Comparison of ENCODE assay signal across 21 cellular contexts in the genomic region with DNA sequence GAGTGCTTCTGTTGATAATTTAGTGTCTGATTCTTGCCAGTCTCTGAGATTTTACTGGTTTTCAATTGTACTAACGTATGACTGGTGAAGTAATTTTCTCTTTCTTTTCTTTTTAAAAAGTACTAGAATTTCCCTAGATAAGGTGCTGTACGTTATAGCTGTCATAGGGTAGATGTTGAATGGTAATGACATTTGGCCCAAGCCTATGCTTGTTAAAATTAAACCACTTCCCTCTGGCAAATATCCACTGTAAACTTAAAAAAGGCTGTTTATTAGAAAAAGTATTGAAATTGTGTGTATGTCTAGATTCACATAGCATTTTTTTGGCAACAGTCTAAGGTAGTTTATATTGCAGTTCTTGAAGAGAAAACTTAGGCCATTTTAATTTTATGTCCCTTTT.
DNase-seq lines count a peak whose midpoint lies in the region; ATAC-seq and TF ChIP-seq lines count a peak whose summit lies in the region.
"Had no signal": no experiment of that assay in that cellular context is flagged by ENCODE, and none has a peak within 500 bp of the region (broad histone marks: within the 10 kb centered on the region; RNA-seq: fewer than 3 reads in every experiment).

No MANE protein-coding gene starts in this region.

- POLR2A ChIA-PET in HEK293 (lab: Yijun Ruan, JAX) = no interaction called here

- no peaks in the 10 kb centered on the region for H3K4me1 ChIP-seq in HEK293 (ENCODE audit: control insufficient read depth, insufficient read depth, low read length)

- H3K27me3 ChIP-seq in WERI-Rb-1 (ENCODE audit: insufficient read depth, low read depth, severe bottlenecking) = no peaks in the 10 kb centered on the region
- H3K27me3 ChIP-seq: BE2C had no signal

- no peak for ATAC-seq in activated naive CD8-positive, alpha-beta T cell treated with anti-CD3 and anti-CD28 coated beads, Interleukin-2, amount 50 U/mL, for 24 hours
- ATAC-seq: GM12878, GM23338 had no signal

- H3K36me3 Mint-ChIP-seq in nephron (ENCODE audit: low read depth) = peaks cover 45% of the 10 kb centered on the region
- H3K36me3 Mint-ChIP-seq in activated naive CD8-positive, alpha-beta T cell treated with anti-CD3 and anti-CD28 coated beads, Interleukin-2, amount 50 U/mL, for 24 hours (ENCODE audit: low read depth) = peaks cover 78% of the 10 kb centered on the region

- TF ChIP-seq CTCF in HEK293 (tag by site-specific recombination; IDR thresholded peaks at IDR 0.05) = no peak
- no peak for TF ChIP-seq CTCF in fibroblast of villous mesenchyme (IDR thresholded peaks at IDR 0.05; ENCODE audit: insufficient read depth, low read depth, low read length)
- no peak for TF ChIP-seq CTCF in nephron (IDR thresholded peaks at IDR 0.05; ENCODE audit: unreplicated experiment in 3 of 3)
- TF ChIP-seq CTCF in WERI-Rb-1 (IDR thresholded peaks at IDR 0.05; ENCODE audit: low read depth, low read length) = no peak

- H3K9me3 ChIP-seq in HEK293 (ENCODE audit: control insufficient read depth, insufficient read depth, low read depth, low read length) (no peaks in the 10 kb centered on the region), WERI-Rb-1 (ENCODE audit: severe bottlenecking) (peaks cover 3% of the 10 kb centered on the region)
- H3K9me3 ChIP-seq: BE2C had no signal

- DNase-seq in NCI-H446 treated with DMSO at 0.1 percent for 48 hours (lab: John Stamatoyannopoulos, UW) (peak; percentile 50), fibroblast of villous mesenchyme (ENCODE audit: low read depth) (peak; percentile 54), WERI-Rb-1 (no peak)
- no peak for DNase-seq in activated naive CD8-positive, alpha-beta T cell treated with anti-CD3 and anti-CD28 coated beads, Interleukin-2, amount 50 U/mL, for 24 hours
- DNase-seq: ACHN; BE2C; CD4-positive, CD25-positive, alpha-beta regulatory T cell; CD8-positive, alpha-beta memory T cell; COR-L47; DMS 273 treated with DMSO at 0.1 percent for 48 hours; DMS53; DND-41; EL; HCEC 1CT; HFFc6; IMR-90 had no signal

- H3K27ac Mint-ChIP-seq in nephron = peak overlapping the region in 2 of 3 experiments; percentile 17 to 30
- no peak overlapping the region for H3K27ac Mint-ChIP-seq in activated naive CD8-positive, alpha-beta T cell treated with anti-CD3 and anti-CD28 coated beads, Interleukin-2, amount 50 U/mL, for 24 hours
- H3K27ac Mint-ChIP-seq: GM23338, HFFc6 had no signal

- no peak overlapping the region for H3K4me3 Mint-ChIP-seq in nephron
- no peak overlapping the region for H3K4me3 Mint-ChIP-seq in activated naive CD8-positive, alpha-beta T cell treated with anti-CD3 and anti-CD28 coated beads, Interleukin-2, amount 50 U/mL, for 24 hours
- H3K4me3 Mint-ChIP-seq: CD4-positive, CD25-positive, alpha-beta regulatory T cell; CD8-positive, alpha-beta memory T cell; GM23338; HFFc6 had no signal

- H3K9me3 Mint-ChIP-seq in nephron = peaks cover 5% of the 10 kb centered on the region
- peaks cover 5% of the 10 kb centered on the region for H3K9me3 Mint-ChIP-seq in activated naive CD8-positive, alpha-beta T cell treated with anti-CD3 and anti-CD28 coated beads, Interleukin-2, amount 50 U/mL, for 24 hours
- H3K9me3 Mint-ChIP-seq: HFFc6 had no signal

- H3K4me3 ChIP-seq in HEK293 (ENCODE audit: low read depth, low read length) (no peak overlapping the region), fibroblast of villous mesenchyme (ENCODE audit: low read depth, low read length) (no peak overlapping the region), WERI-Rb-1 (ENCODE audit: low read depth, low read length) (no peak overlapping the region)
- H3K4me3 ChIP-seq: GM12878, GM23338 had no signal

- H3K4me1 Mint-ChIP-seq in nephron = peaks cover 5% of the 10 kb centered on the region
- H3K4me1 Mint-ChIP-seq in activated naive CD8-positive, alpha-beta T cell treated with anti-CD3 and anti-CD28 coated beads, Interleukin-2, amount 50 U/mL, for 24 hours = no peaks in the 10 kb centered on the region
- H3K4me1 Mint-ChIP-seq: GM23338 had no signal

- CTCF ChIA-PET in HEK293 (lab: Yijun Ruan, JAX) = interaction anchor here (0.8 kb wide), 1 partner anchor 40 kb away, joined by 3 read pairs; no protein-coding TSS in a partner anchor

- H3K36me3 ChIP-seq in HEK293 (ENCODE audit: control insufficient read depth in 2 of 2, insufficient read depth in 1 of 2, low read length in 2 of 2) (peaks cover 0 to 11% of the 10 kb centered on the region in 2 experiments; a peak in 1 of 3 replicates), WERI-Rb-1 (peaks cover 8% of the 10 kb centered on the region)

- no peaks in the 10 kb centered on the region for H3K27me3 Mint-ChIP-seq in nephron (ENCODE audit: low read depth)
- no peaks in the 10 kb centered on the region for H3K27me3 Mint-ChIP-seq in activated naive CD8-positive, alpha-beta T cell treated with anti-CD3 and anti-CD28 coated beads, Interleukin-2, amount 50 U/mL, for 24 hours
- H3K27me3 Mint-ChIP-seq: CD4-positive, CD25-positive, alpha-beta regulatory T cell; CD8-positive, alpha-beta memory T cell had no signal

- no peak overlapping the region for H3K27ac ChIP-seq in HEK293 (ENCODE audit: extremely low read depth, low read depth, low read length)
- no peak overlapping the region for H3K27ac ChIP-seq in WERI-Rb-1
- H3K27ac ChIP-seq: HL-60 had no signal

TF ChIP-seq in HEK293, 187 proteins besides CTCF, POLR2A, EP300 and RAD21:
- no peak for TF ChIP-seq ZNF121 (tag by site-specific recombination; IDR thresholded peaks at IDR 0.05)
- TF ChIP-seq, protein P1, sequence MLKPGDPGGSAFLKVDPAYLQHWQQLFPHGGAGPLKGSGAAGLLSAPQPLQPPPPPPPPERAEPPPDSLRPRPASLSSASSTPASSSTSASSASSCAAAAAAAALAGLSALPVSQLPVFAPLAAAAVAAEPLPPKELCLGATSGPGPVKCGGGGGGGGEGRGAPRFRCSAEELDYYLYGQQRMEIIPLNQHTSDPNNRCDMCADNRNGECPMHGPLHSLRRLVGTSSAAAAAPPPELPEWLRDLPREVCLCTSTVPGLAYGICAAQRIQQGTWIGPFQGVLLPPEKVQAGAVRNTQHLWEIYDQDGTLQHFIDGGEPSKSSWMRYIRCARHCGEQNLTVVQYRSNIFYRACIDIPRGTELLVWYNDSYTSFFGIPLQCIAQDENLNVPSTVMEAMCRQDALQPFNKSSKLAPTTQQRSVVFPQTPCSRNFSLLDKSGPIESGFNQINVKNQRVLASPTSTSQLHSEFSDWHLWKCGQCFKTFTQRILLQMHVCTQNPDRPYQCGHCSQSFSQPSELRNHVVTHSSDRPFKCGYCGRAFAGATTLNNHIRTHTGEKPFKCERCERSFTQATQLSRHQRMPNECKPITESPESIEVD (tag by site-specific recombination; IDR thresholded peaks at IDR 0.05) = peak; percentile 46

Comparison
In these comparisons a context has a peak if more than half of its experiments do, and no peak if none do; other contexts are left out.
1. DNase-seq: peak in NCI-H446 treated with DMSO at 0.1 percent for 48 hours (single experiment) and fibroblast of villous mesenchyme (single experiment); none in activated naive CD8-positive, alpha-beta T cell treated with anti-CD3 and anti-CD28 coated beads, Interleukin-2, amount 50 U/mL, for 24 hours (single experiment) and WERI-Rb-1 (single experiment).